In genomic region chr1:67500413-67500959, GRCh38 we compare ENCODE assay signal across 8 cellular contexts.
DNase-seq lines count a peak whose midpoint lies in the region; ATAC-seq, FAIRE-seq and TF ChIP-seq lines count a peak whose summit lies in the region.

No MANE protein-coding gene starts in this region.

- H3K36me3 Mint-ChIP-seq in endodermal cell (ENCODE audit: low read depth) = no peaks in the 10 kb centered on the region

- peak; percentile 98 for ATAC-seq in GM21526 (IDR thresholded peaks at IDR 0.05; ENCODE audit: low FRiP score, unreplicated experiment)

- H3K4me3 Mint-ChIP-seq in endodermal cell = no peak overlapping the region

- no peaks in the 10 kb centered on the region for H3K9me3 ChIP-seq in endodermal cell (ENCODE audit: control insufficient read depth, low read length)

- no peaks in the 10 kb centered on the region for H3K9me3 Mint-ChIP-seq in endodermal cell

- peak; percentile 98 for FAIRE-seq in HTR-8/SVneo (lab: Jason Lieb, UNC)

- peaks cover 31% of the 10 kb centered on the region for H3K27me3 Mint-ChIP-seq in endodermal cell (ENCODE audit: insufficient read depth)

- H3K4me1 ChIP-seq in endodermal cell (ENCODE audit: control insufficient read depth, insufficient read depth, low read length) = no peaks in the 10 kb centered on the region

- no peaks in the 10 kb centered on the region for H3K4me1 Mint-ChIP-seq in endodermal cell

- 7 to 10% methylated on average over 6 to 18 of the region's 18 CpGs for WGBS in endodermal cell (ENCODE audit: insufficient coverage in 1 of 2, insufficient read length in 1 of 2), 2 experiments

- peak; percentile 99 for TF ChIP-seq CTCF in endodermal cell (conservative IDR thresholded peaks at IDR 0.05)

- peak; percentile 71 for DNase-seq in DMS114 treated with DMSO at 0.1 percent for 48 hours (lab: John Stamatoyannopoulos, UW; ENCODE audit: unreplicated experiment)
- DNase-seq in HTR-8/SVneo (ENCODE audit: insufficient read length, low spot score) = peak; percentile 85
- DNase-seq in NOMO-1 (lab: John Stamatoyannopoulos, UW; ENCODE audit: unreplicated experiment in 2 of 2) = peak; percentile 76 to 80
- DNase-seq in activated CD8-positive, alpha-beta memory T cell treated with anti-CD3 and anti-CD28 coated beads for 4 hours (ENCODE audit: low read depth in 2 of 2) = peak; percentile 66 to 70
- peak; percentile 98 for DNase-seq in endodermal cell
- DNase-seq in midbrain (lab: John Stamatoyannopoulos, UW) = peak; percentile 77
- DNase-seq in stimulated activated CD8-positive, alpha-beta memory T cell treated with anti-CD3 and anti-CD28 coated beads, Interleukin-4, amount 100 ng/mL, for 1 hour (ENCODE audit: low read depth in 2 of 2, low spot score in 1 of 2) = peak; percentile 59 to 73

- peaks cover 11% of the 10 kb centered on the region for H3K27me3 ChIP-seq in endodermal cell (ENCODE audit: control insufficient read depth, insufficient read depth, low read length, poor library complexity, severe bottlenecking)

- H3K27ac ChIP-seq in endodermal cell (ENCODE audit: low read depth, low read length) = no peak overlapping the region

- H3K9ac ChIP-seq in endodermal cell (ENCODE audit: extremely low read depth, low read length, poor library complexity, severe bottlenecking) = no peak overlapping the region

- H3K36me3 ChIP-seq in endodermal cell (ENCODE audit: control insufficient read depth, insufficient read depth, low read length) = no peaks in the 10 kb centered on the region

- no peak overlapping the region for H3K27ac Mint-ChIP-seq in endodermal cell

- H3K4me3 ChIP-seq in endodermal cell (ENCODE audit: low read length) = no peak overlapping the region
